ENCODE assay signal across 13 cellular contexts in the genomic region with DNA sequence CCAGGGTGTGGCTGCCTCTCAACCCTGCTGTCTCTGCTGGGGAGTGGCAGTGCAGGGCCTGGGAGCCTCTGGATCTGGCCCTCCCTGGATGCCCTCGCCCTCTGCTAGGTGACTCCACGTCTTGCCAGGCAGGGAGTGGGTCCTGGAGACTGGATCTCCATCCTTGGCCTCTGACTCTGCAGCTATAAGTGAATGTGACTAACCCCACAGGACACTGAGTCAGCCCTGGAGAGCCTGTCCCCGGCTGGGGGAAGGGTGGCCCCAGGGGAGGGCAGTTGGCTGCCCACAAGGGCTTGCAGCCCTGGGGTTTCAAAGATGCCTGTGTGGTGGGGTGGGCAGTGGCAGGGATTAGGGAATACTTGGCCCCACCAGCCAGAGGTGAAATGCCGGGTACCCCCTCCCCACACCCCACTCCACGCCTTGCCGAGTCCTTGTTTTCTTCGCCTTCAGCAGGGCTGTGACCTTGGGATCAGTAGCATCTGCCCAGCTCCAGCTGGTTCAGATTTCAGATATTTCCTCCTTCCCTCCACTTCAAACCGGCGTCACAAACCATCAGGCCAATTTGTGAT. TPM values are rescaled to one million over a fixed set of nuclear protein-coding genes. Genes with fewer than 3 reads are reported as not detected.
DNase-seq lines count a peak whose midpoint lies in the region; ATAC-seq and TF ChIP-seq lines count a peak whose summit lies in the region.
"Had no signal": no experiment of that assay in that cellular context is flagged by ENCODE, and none has a peak within 500 bp of the region (broad histone marks: within the 10 kb centered on the region; RNA-seq: fewer than 3 reads in every experiment).

No MANE protein-coding gene starts in this region.

- H3K36me3 Mint-ChIP-seq in neural progenitor cell = no peaks in the 10 kb centered on the region
- H3K36me3 Mint-ChIP-seq in CD8-positive, alpha-beta T cell = no peaks in the 10 kb centered on the region

- ATAC-seq in CD8-positive, alpha-beta T cell = no peak
- no peak for ATAC-seq in HG02938 (IDR thresholded peaks at IDR 0.05; ENCODE audit: unreplicated experiment)

- H3K4me1 ChIP-seq in neural progenitor cell = peaks cover 50% of the 10 kb centered on the region
- no peaks in the 10 kb centered on the region for H3K4me1 ChIP-seq in CD8-positive, alpha-beta T cell (ENCODE audit: insufficient read depth, low read length)

- peak overlapping the region; percentile 42 for H3K4me3 Mint-ChIP-seq in neural progenitor cell
- H3K4me3 Mint-ChIP-seq in CD8-positive, alpha-beta T cell = no peak overlapping the region

- peaks cover 12% of the 10 kb centered on the region for H3K27me3 Mint-ChIP-seq in neural progenitor cell (ENCODE audit: insufficient read depth, low read depth)
- H3K27me3 Mint-ChIP-seq in CD8-positive, alpha-beta T cell (ENCODE audit: low read depth) = no peaks in the 10 kb centered on the region

- POLR2A ChIA-PET in CD8-positive, alpha-beta T cell (lab: Charles Lee) = no interaction called here

- no peak overlapping the region for H3K4me3 ChIP-seq in neural progenitor cell
- H3K4me3 ChIP-seq in CD8-positive, alpha-beta T cell (ENCODE audit: low read depth, low read length) = no peak overlapping the region
- H3K4me3 ChIP-seq: dorsolateral prefrontal cortex, vagina had no signal

- no peak overlapping the region for H2AFZ ChIP-seq in neural progenitor cell (replicated peaks)

- H3F3A ChIP-seq in neural progenitor cell (ENCODE audit: low read depth) = peaks cover 33% of the 10 kb centered on the region

- H3K36me3 ChIP-seq in neural progenitor cell = no peaks in the 10 kb centered on the region
- H3K36me3 ChIP-seq in CD8-positive, alpha-beta T cell (ENCODE audit: insufficient read depth, low read length) = no peaks in the 10 kb centered on the region
- H3K36me3 ChIP-seq: vagina had no signal

- intact Hi-C loops in CD8-positive, alpha-beta T cell (cut with DNase I, micrococcal nuclease) = no loop called here

- CTCF ChIA-PET in CD8-positive, alpha-beta T cell (lab: Charles Lee) = no interaction called here

- H4K20me1 ChIP-seq in neural progenitor cell (ENCODE audit: low read depth) = no peaks in the 10 kb centered on the region

- DNase-seq in EH (ENCODE audit: low read depth) (peak; percentile 77), LHCN-M2 (ENCODE audit: low read depth) (peak; percentile 91), dedifferentiated amniotic fluid mesenchymal stem cell (ENCODE audit: extremely low spot score) (peak; percentile 18), neural progenitor cell (ENCODE audit: low spot score) (peak; percentile 42), LoVo (ENCODE audit: low spot score) (no peak), superior temporal gyrus (ENCODE audit: extremely low spot score) (no peak)
- no peak for DNase-seq in CD8-positive, alpha-beta T cell
- DNase-seq: activated T-cell treated with anti-CD3 and anti-CD28 coated beads, Interleukin-2, amount 50 U/mL, for 48 hours; DND-41 had no signal

- peak overlapping the region; percentile 46 for H3K4me2 ChIP-seq in neural progenitor cell

- no peaks in the 10 kb centered on the region for H3K27me3 ChIP-seq in neural progenitor cell
- no peaks in the 10 kb centered on the region for H3K27me3 ChIP-seq in CD8-positive, alpha-beta T cell (ENCODE audit: insufficient read depth, low read length)
- H3K27me3 ChIP-seq: dorsolateral prefrontal cortex, vagina had no signal

- H3K79me2 ChIP-seq in neural progenitor cell (ENCODE audit: low read depth) = no peaks in the 10 kb centered on the region

- H3K27ac ChIP-seq in neural progenitor cell = peak overlapping the region; percentile 71
- H3K27ac ChIP-seq in CD8-positive, alpha-beta T cell (ENCODE audit: low read depth, low read length) = no peak overlapping the region
- H3K27ac ChIP-seq: dorsolateral prefrontal cortex, vagina had no signal

- H3K9me3 ChIP-seq in neural progenitor cell (ENCODE audit: low read depth) = no peaks in the 10 kb centered on the region
- no peaks in the 10 kb centered on the region for H3K9me3 ChIP-seq in CD8-positive, alpha-beta T cell (ENCODE audit: low read length)
- H3K9me3 ChIP-seq: vagina had no signal

- H3K4me1 Mint-ChIP-seq in neural progenitor cell = peaks cover 60% of the 10 kb centered on the region
- H3K4me1 Mint-ChIP-seq in CD8-positive, alpha-beta T cell (ENCODE audit: low read depth) = no peaks in the 10 kb centered on the region

- TF ChIP-seq CTCF in neural progenitor cell (IDR thresholded peaks at IDR 0.05) = no peak
- TF ChIP-seq CTCF in CD8-positive, alpha-beta T cell (IDR thresholded peaks at IDR 0.05) = no peak

- H3K9me3 Mint-ChIP-seq in neural progenitor cell = no peaks in the 10 kb centered on the region
- H3K9me3 Mint-ChIP-seq in CD8-positive, alpha-beta T cell = no peaks in the 10 kb centered on the region

- H3K9ac ChIP-seq in neural progenitor cell = no peak overlapping the region

- H3K27ac Mint-ChIP-seq in neural progenitor cell = peak overlapping the region; percentile 95
- no peak overlapping the region for H3K27ac Mint-ChIP-seq in CD8-positive, alpha-beta T cell

RNA-seq across cellular contexts. Expression of a gene that starts 1.9 kb away (rescaled TPM):
- total RNA-seq in LHCN-M2 (2014; rRNA removed) (2.8 and 13.7 TPM in 2 replicates), neural progenitor cell (ENCODE audit: low replicate concordance) (not detected in 2 replicates)
- 49.5 TPM for polyA plus RNA-seq in LHCN-M2 (2012)
- total RNA-seq in CD8-positive, alpha-beta T cell = not detected
- total RNA-seq: NCI-H460, vagina had no signal

RNA-seq across cellular contexts. Expression of a gene that starts 8.9 kb away (rescaled TPM):
- total RNA-seq in LHCN-M2 (2014; rRNA removed) (0.17 TPM in 1 of 2 replicates, not detected in the other), neural progenitor cell (ENCODE audit: low replicate concordance) (0.95 and 1.7 TPM in 2 replicates)
- polyA plus RNA-seq in LHCN-M2 (2012) = 0.44 TPM
- total RNA-seq in CD8-positive, alpha-beta T cell = not detected
- total RNA-seq: NCI-H460 had no signal

RNA-seq across cellular contexts. Expression of a gene that starts 50.0 kb away (rescaled TPM):
- total RNA-seq in LHCN-M2 (2014; rRNA removed) = 9.7 and 19.1 TPM in 2 replicates
- 41.8 TPM for polyA plus RNA-seq in LHCN-M2 (2012)
- total RNA-seq in neural progenitor cell (ENCODE audit: low replicate concordance) = 1.1 and 3.2 TPM in 2 replicates
- total RNA-seq in CD8-positive, alpha-beta T cell = not detected

RNA-seq across cellular contexts. Expression of a gene that starts 51.9 kb away (rescaled TPM):
- total RNA-seq in LHCN-M2 (2014; rRNA removed) (2.4 and 3.9 TPM in 2 replicates), neural progenitor cell (ENCODE audit: low replicate concordance) (0.03 and 0.11 TPM in 2 replicates)
- 3.3 TPM for polyA plus RNA-seq in LHCN-M2 (2012)
- under 1 TPM; 0.39 to 0.60 TPM for total RNA-seq in CD8-positive, alpha-beta T cell
- total RNA-seq: NCI-H460, vagina had no signal

Comparison
In these comparisons a context has a peak if more than half of its experiments do, and no peak if none do; other contexts are left out.
1. DNase-seq: peak in EH (single experiment), LHCN-M2 (single experiment), dedifferentiated amniotic fluid mesenchymal stem cell (single experiment) and neural progenitor cell (single experiment); none in LoVo (single experiment), superior temporal gyrus (single experiment) and CD8-positive, alpha-beta T cell (0 of 7).